Comparison of ENCODE assay signal across 9 cellular contexts in genomic region chr11:120303004-120303637, GRCh38. TPM values are rescaled to one million over a fixed set of nuclear protein-coding genes. Genes with fewer than 3 reads are reported as not detected.
A peak's percentile ranks its signal among the peaks of the same experiment; 100 is the strongest.
DNase-seq lines count a peak whose midpoint lies in the region; ATAC-seq, FAIRE-seq and TF ChIP-seq lines count a peak whose summit lies in the region.
"Had no signal": no experiment of that assay in that cellular context is flagged by ENCODE, and none has a peak within 500 bp of the region (broad histone marks: within the 10 kb centered on the region; RNA-seq: fewer than 3 reads in every experiment).

No MANE protein-coding gene starts in this region.

- H3K4me1 ChIP-seq in KMS-11 (ENCODE audit: low read depth, poor library complexity, severe bottlenecking) (no peaks in the 10 kb centered on the region), gastroesophageal sphincter (peaks cover 0 to 9% (median 0%) of the 10 kb centered on the region in 3 donors), pancreas (peaks cover 0 to 5% (median 0%) of the 10 kb centered on the region in 3 donors)

- in situ Hi-C loops in GM13977 (cut with MboI; ENCODE audit: low pct_unique_long_range_greater_than_20kb, low sequenced_read_pairs, unreplicated experiment) = loop anchor here (5.0 kb wide), 1 partner anchor 71 kb away; no protein-coding TSS in a partner anchor

- CTCF ChIA-PET in RWPE1 (lab: Yijun Ruan, JAX) = interaction anchor here (0.6 to 3.6 kb wide), 7 partner anchors 18 to 1172 kb away, joined by 3 to 28 read pairs (median 4); no protein-coding TSS in a partner anchor

- TF ChIP-seq CTCF in GM13977 (IDR thresholded peaks at IDR 0.05; ENCODE audit: extremely low read depth, insufficient read depth, missing control alignments) (peak; percentile 98), KMS-11 (conservative IDR thresholded peaks at IDR 0.05; ENCODE audit: low read depth, low read length) (peak; percentile 79), RWPE1 (conservative IDR thresholded peaks at IDR 0.05; ENCODE audit: low read depth) (peak; percentile 85), gastroesophageal sphincter (IDR thresholded peaks at IDR 0.05) (peak; percentile 72 to 90 (median 80)), pancreas (IDR thresholded peaks at IDR 0.05) (peak; percentile 61 to 92 (median 84))

- H2AFZ ChIP-seq in KMS-11 (ENCODE audit: low read depth) = no peak overlapping the region; the same call in 1 of the 2 replicates

- FAIRE-seq in pancreas (lab: Jason Lieb, UNC) = no peak
- FAIRE-seq in urothelium cell line (lab: Jason Lieb, UNC) = no peak

- no peak overlapping the region for H3K4me3 ChIP-seq in KMS-11 (IDR thresholded peaks at IDR 0.05; ENCODE audit: insufficient read depth, low read depth, low read length)
- H3K4me3 ChIP-seq in gastroesophageal sphincter = no peak overlapping the region
- H3K4me3 ChIP-seq in pancreas = no peak overlapping the region

- H3K36me3 ChIP-seq in KMS-11 (ENCODE audit: insufficient read depth) (no peaks in the 10 kb centered on the region), gastroesophageal sphincter (no peaks in the 10 kb centered on the region), pancreas (no peaks in the 10 kb centered on the region)

- H3K27ac ChIP-seq in KMS-11 = no peak overlapping the region
- no peak overlapping the region for H3K27ac ChIP-seq in RWPE1
- no peak overlapping the region for H3K27ac ChIP-seq in gastroesophageal sphincter
- H3K27ac ChIP-seq in pancreas = peak overlapping the region in 2 of 4 donors; percentile 75 to 78

- ATAC-seq in gastroesophageal sphincter (peak; percentile 78), pancreas (peak; percentile 55 to 78 (median 74))

- no peaks in the 10 kb centered on the region for H4K20me1 ChIP-seq in KMS-11 (ENCODE audit: insufficient read depth)

- POLR2A ChIA-PET in RWPE1 (lab: Yijun Ruan, JAX; ENCODE audit: low non-redundant PET) = no interaction called here

- TF ChIP-seq EP300 in gastroesophageal sphincter (IDR thresholded peaks at IDR 0.05) = no peak

- H3K4me2 ChIP-seq in KMS-11 = no peak overlapping the region

- WGBS in gastroesophageal sphincter (ENCODE audit: low coverage in 1 of 2), 2 donors = 40% methylated on average over 1 of the region's 3 CpGs; no CpG with 5 or more reads in 1 of the 2 donors
- 22 to 24% methylated on average over 3 of the region's 3 CpGs for whole genome bisulfite sequencing in pancreas, 2 donors

- intact Hi-C loops in pancreas (cut with DNase I) = loop anchor here in 2 of 3 donors (2.0 to 5.0 kb wide), 2 partner anchors 66 to 128 kb away; no protein-coding TSS in a partner anchor

- no peaks in the 10 kb centered on the region for H3K27me3 ChIP-seq in KMS-11 (ENCODE audit: insufficient read depth, low read depth)
- H3K27me3 ChIP-seq in gastroesophageal sphincter = peaks cover 29% of the 10 kb centered on the region
- H3K27me3 ChIP-seq in pancreas = no peaks in the 10 kb centered on the region

- DNase-seq in A172 (ENCODE audit: low spot score) (peak; percentile 76), GM13977 (ENCODE audit: low spot score) (peak; percentile 74), RWPE1 (ENCODE audit: low spot score) (peak; percentile 67), pancreas (peak in 4 of 6 donors; percentile 61 to 81 (median 73)), urothelium cell line (ENCODE audit: low spot score) (peak; percentile 44)
- DNase-seq in activated T-helper 9 cell treated with anti-CD3 and anti-CD28 coated beads, Interleukin-2, amount 50 U/mL, for 16 hours (ENCODE audit: low read depth) = peak; percentile 40

- no peak for TF ChIP-seq POLR2A in gastroesophageal sphincter (IDR thresholded peaks at IDR 0.05)

- no peak overlapping the region for H3K9ac ChIP-seq in KMS-11

- H3K79me2 ChIP-seq in KMS-11 (ENCODE audit: insufficient read depth, low read depth) = no peaks in the 10 kb centered on the region

- H3K9me3 ChIP-seq in gastroesophageal sphincter = no peaks in the 10 kb centered on the region
- H3K9me3 ChIP-seq in pancreas = no peaks in the 10 kb centered on the region

RNA-seq across cellular contexts. Expression of gene TLCD5, which starts 22.0 kb away (rescaled TPM):
- total RNA-seq in A172 (2014; rRNA removed; shearing (Covaris generic)) = 7.1 and 7.3 TPM in 2 replicates
- total RNA-seq in gastroesophageal sphincter (1 to 10 TPM; 6.1 to 8.1 (median 7.5) TPM), pancreas (1 to 10 TPM; 1.7 to 5.7 (median 2.6) TPM)
- 1 to 10 TPM; 1.5 to 3.4 TPM for polyA plus RNA-seq in pancreas
- total RNA-seq: mononuclear cell had no signal

RNA-seq across cellular contexts. Expression of gene ARHGEF12, which starts 33.1 kb away (rescaled TPM):
- total RNA-seq in A172 (2014; rRNA removed; shearing (Covaris generic)) = 18.9 and 29.4 TPM in 2 replicates
- total RNA-seq in gastroesophageal sphincter (100 to 1,000 TPM in 3 of 4 donors, 10 to 100 TPM in 1; 99.7 to 135 (median 112) TPM), pancreas (10 to 100 TPM; 36.7 to 74.7 (median 41.7) TPM)
- polyA plus RNA-seq in pancreas = 10 to 100 TPM; 13.8 to 18.6 TPM
